ENCODE assay signal across 12 cellular contexts in genomic region chr1:90717356-90717664, GRCh38. TPM values are rescaled to one million over a fixed set of nuclear protein-coding genes. Genes with fewer than 3 reads are reported as not detected.
DNase-seq lines count a peak whose midpoint lies in the region; ATAC-seq, FAIRE-seq and TF ChIP-seq lines count a peak whose summit lies in the region.
"Had no signal": no experiment of that assay in that cellular context is flagged by ENCODE, and none has a peak within 500 bp of the region (broad histone marks: within the 10 kb centered on the region; RNA-seq: fewer than 3 reads in every experiment).

No MANE protein-coding gene starts in this region.

- H2BK20ac ChIP-seq in H1 (ENCODE audit: low read length), result no peak overlapping the region

- no peak overlapping the region for H4K91ac ChIP-seq in H1 (replicated peaks; ENCODE audit: insufficient read length, low read length)

- peak overlapping the region; percentile 58 to 66; a peak in 3 of 4 replicates for H3K4me2 ChIP-seq in H1 (ENCODE audit: insufficient read depth in 1 of 2, low read depth in 2 of 2, low read length in 2 of 2)
- H3K4me2 ChIP-seq: KMS-11 had no signal

- H3K4ac ChIP-seq in H1 (replicated peaks; ENCODE audit: insufficient read length, low read depth, low read length), result no peak overlapping the region

- H3K4me1 ChIP-seq in ES-I3 (ENCODE audit: insufficient read depth, low read length) (0 out of 2 replicates have a peak, but pooled peaks cover 5% of the 10 kb centered on the region), H1 (replicated peaks in 1 of 4; ENCODE audit: control insufficient read depth in 3 of 4, insufficient read depth in 4 of 4, low read length in 3 of 4) (peaks cover 13 to 41% (median 21%) of the 10 kb centered on the region in 4 experiments), psoas muscle (peaks cover 11% of the 10 kb centered on the region)
- peaks cover 8% of the 10 kb centered on the region for H3K4me1 ChIP-seq in effector memory CD4-positive, alpha-beta T cell (ENCODE audit: control insufficient read depth, insufficient read depth, low read length, poor library complexity, severe bottlenecking)

- peak overlapping the region; percentile 58 for H3K4me3 ChIP-seq in Jurkat, Clone E6-1 (ENCODE audit: low read length)
- H3K4me3 ChIP-seq in H1 (ENCODE audit: extremely low read depth in 1 of 4, insufficient read depth in 2 of 4, low read depth in 3 of 4, low read length in 4 of 4) (peak overlapping the region in 1 of 4 experiments; percentile 56; a peak in 2 of 8 replicates), psoas muscle (peak overlapping the region; percentile 59)
- no peak overlapping the region for H3K4me3 ChIP-seq in effector memory CD4-positive, alpha-beta T cell (ENCODE audit: insufficient read depth, low read depth, low read length, poor library complexity, severe bottlenecking)

- no peak for TF ChIP-seq RAD21 in H1 (IDR thresholded peaks at IDR 0.05 in 1 of 2, conservative IDR thresholded peaks at IDR 0.05 in 1 of 2; ENCODE audit: low read depth in 2 of 2, low read length in 2 of 2)

- peaks cover 8% of the 10 kb centered on the region; the same call in 1 of the 2 replicates for H3K23me2 ChIP-seq in H1 (ENCODE audit: low read depth, low read length)

- ATAC-seq in psoas muscle (no peak), HG02798 (IDR thresholded peaks at IDR 0.05; ENCODE audit: poor library complexity, unreplicated experiment) (no peak)

- POLR2A ChIA-PET in H1 (lab: Charles Lee; ENCODE audit: partially characterized antibody), result no interaction called here

- no peak overlapping the region for H2BK15ac ChIP-seq in H1 (ENCODE audit: low read length)

- no peaks in the 10 kb centered on the region for H3K79me1 ChIP-seq in H1 (ENCODE audit: low read depth, low read length)

- H3K18ac ChIP-seq in H1 (ENCODE audit: extremely low read depth, low read length), result no peak overlapping the region

- peak overlapping the region; percentile 23; the same call in 1 of the 2 replicates for H4K8ac ChIP-seq in H1 (ENCODE audit: extremely low read depth, insufficient read depth, low read length)

- no peak overlapping the region for H4K5ac ChIP-seq in H1 (ENCODE audit: insufficient read length, low read depth, low read length)

- no peak for TF ChIP-seq POLR2A in H1 (IDR thresholded peaks at IDR 0.05; ENCODE audit: control extremely low read depth in 1 of 2, low read depth in 2 of 2, low read length in 2 of 2)

- intact Hi-C loops in psoas muscle (cut with DNase I), result loop anchor here in 1 of 2 donors (10.0 kb wide), 2 partner anchors 137 to 247 kb away; no protein-coding TSS in a partner anchor

- peaks cover 14 to 26% of the 10 kb centered on the region in 2 experiments for H4K20me1 ChIP-seq in H1 (replicated peaks in 1 of 2; ENCODE audit: control insufficient read depth in 1 of 2, insufficient read depth in 2 of 2, low read length in 2 of 2)

- FAIRE-seq in H1 (lab: Jason Lieb, UNC), result no peak

- H3K27ac ChIP-seq in H1 (ENCODE audit: low read depth, low read length) (no peak overlapping the region), psoas muscle (no peak overlapping the region)
- no peak overlapping the region for H3K27ac ChIP-seq in effector memory CD4-positive, alpha-beta T cell (ENCODE audit: insufficient read depth, low read length, poor library complexity, severe bottlenecking)
- H3K27ac ChIP-seq: epithelial cell of prostate, KMS-11, VCaP had no signal

- H3K9me3 ChIP-seq in ES-I3 (ENCODE audit: control insufficient read depth, insufficient read depth, low read length), result no peaks in the 10 kb centered on the region
- no peaks in the 10 kb centered on the region for H3K9me3 ChIP-seq in H1 (ENCODE audit: insufficient read depth in 2 of 2, low read depth in 1 of 2, low read length in 1 of 2)
- H3K9me3 ChIP-seq in psoas muscle, result no peaks in the 10 kb centered on the region
- peaks cover 15% of the 10 kb centered on the region for H3K9me3 ChIP-seq in effector memory CD4-positive, alpha-beta T cell (ENCODE audit: control insufficient read depth, low read length)

- CTCF ChIA-PET in H1 (lab: Charles Lee; ENCODE audit: partially characterized antibody), result interaction anchor here (0.7 to 8.7 kb wide), 4 partner anchors 10 to 414 kb away, joined by 3 to 122 read pairs (median 3); no protein-coding TSS in a partner anchor

- H2BK120ac ChIP-seq in H1 (replicated peaks; ENCODE audit: low read depth, low read length), result no peak overlapping the region

- no peaks in the 10 kb centered on the region for H3K36me3 ChIP-seq in ES-I3 (ENCODE audit: insufficient read depth, low read length)
- H3K36me3 ChIP-seq in H1 (ENCODE audit: control insufficient read depth in 2 of 4, insufficient read depth in 4 of 4, low read length in 3 of 4), result peaks cover 0 to 3% (median 0%) of the 10 kb centered on the region in 4 experiments; a peak in 1 of 8 replicates
- no peaks in the 10 kb centered on the region for H3K36me3 ChIP-seq in psoas muscle (ENCODE audit: insufficient read depth in 1 of 2, low read depth in 1 of 2)
- H3K36me3 ChIP-seq in effector memory CD4-positive, alpha-beta T cell (ENCODE audit: control insufficient read depth, insufficient read depth, low read length), result no peaks in the 10 kb centered on the region

- DNase-seq in Jurkat, Clone E6-1 (ENCODE audit: low read depth, low spot score), result no peak
- DNase-seq in H1 (ENCODE audit: low read depth in 1 of 2, low spot score in 2 of 2) (no peak), psoas muscle (no peak), OCI-M1 (lab: John Stamatoyannopoulos, UW) (no peak)
- no peak for DNase-seq in effector memory CD4-positive, alpha-beta T cell
- DNase-seq: stimulated activated CD4-positive, alpha-beta T cell treated with anti-CD3 and anti-CD28 coated beads, Interleukin-1b, Interleukin-23, amount 100 ng/mL, for 48 hours had no signal

- no peak overlapping the region for H2AK5ac ChIP-seq in H1 (ENCODE audit: low read depth, low read length)

- H3K79me2 ChIP-seq in H1 (ENCODE audit: control insufficient read depth in 1 of 2, insufficient read depth in 2 of 2, low read length in 2 of 2), result no peaks in the 10 kb centered on the region

- H3K56ac ChIP-seq in H1 (replicated peaks; ENCODE audit: insufficient read length, low read depth, low read length), result no peak overlapping the region

- peaks cover 84 to 99% (median 96%) of the 10 kb centered on the region in 4 experiments for H3K27me3 ChIP-seq in H1 (replicated peaks in 1 of 4; ENCODE audit: control insufficient read depth in 3 of 4, extremely low read depth in 1 of 4, insufficient read depth in 3 of 4, low read length in 3 of 4)
- H3K27me3 ChIP-seq in psoas muscle (ENCODE audit: insufficient read depth in 3 of 3, low read length in 2 of 3), result peaks cover 2 to 97% (median 70%) of the 10 kb centered on the region in 3 donors
- peaks cover 90% of the 10 kb centered on the region for H3K27me3 ChIP-seq in effector memory CD4-positive, alpha-beta T cell (replicated peaks; ENCODE audit: control insufficient read depth, insufficient read depth, low read length, poor library complexity, severe bottlenecking)

- no peak overlapping the region for H3K14ac ChIP-seq in H1 (ENCODE audit: insufficient read length)

- TF ChIP-seq CTCF in H1 (IDR thresholded peaks at IDR 0.05; ENCODE audit: control extremely low read depth in 1 of 3, insufficient read depth in 1 of 3, low read depth in 1 of 3, low read length in 3 of 3), result no peak
- TF ChIP-seq CTCF in psoas muscle (IDR thresholded peaks at IDR 0.05), result no peak

- H2BK12ac ChIP-seq in H1 (ENCODE audit: low read depth, low read length), result no peak overlapping the region

- H2BK5ac ChIP-seq in H1 (ENCODE audit: low read depth, low read length), result no peak overlapping the region

- H3K9ac ChIP-seq in ES-I3 (ENCODE audit: low read depth, low read length) (peak overlapping the region; percentile 55; the same call in 1 of the 2 replicates), H1 (replicated peaks in 1 of 4; ENCODE audit: extremely low read depth in 1 of 4, low read depth in 3 of 4, low read length in 3 of 4) (no peak overlapping the region)
- H3K9ac ChIP-seq: KMS-11 had no signal

- no peak overlapping the region for H3K23ac ChIP-seq in H1 (ENCODE audit: insufficient read length)

- 2% methylated on average over 30 of the region's 37 CpGs; no CpG with 5 or more reads in 1 of the 2 experiments for WGBS in H1 (ENCODE audit: extremely low coverage in 1 of 2, insufficient coverage in 1 of 2, insufficient read length in 1 of 2, insufficient replicate concordance in 2 of 2, low coverage in 1 of 2, low lambda C conversion rate in 2 of 2, missing lambda C conversion rate in 1 of 2), 2 experiments
- WGBS in psoas muscle, 3 donors, result 5 to 8% (median 7%) methylated on average over 4 to 37 of the region's 37 CpGs

- no peak for TF ChIP-seq EP300 in H1 (IDR thresholded peaks at IDR 0.05; ENCODE audit: borderline replicate concordance in 1 of 2, low read depth in 2 of 2, low read length in 2 of 2)

- no peak overlapping the region for H2AFZ ChIP-seq in H1 (ENCODE audit: low read length)

TF ChIP-seq in H1, 55 proteins besides CTCF, POLR2A, EP300 and RAD21:
- TF ChIP-seq MAX (IDR thresholded peaks at IDR 0.05) (peak; percentile 97), RFX5 (IDR thresholded peaks at IDR 0.05; ENCODE audit: borderline replicate concordance, low read depth, low read length) (no peak), E2F6 (IDR thresholded peaks at IDR 0.05) (peak; percentile 96)

RNA-seq across cellular contexts. Expression of gene BARHL2, which starts 0.2 kb away (rescaled TPM):
- 8.0 TPM for polyA plus RNA-seq in Jurkat, Clone E6-1 (2012; ENCODE audit: insufficient read depth, insufficient read length)
- total RNA-seq in H1 (2021; fragmentation: NEBNext Ultra II Directional; extraction: Animal tissue kit (Norgen Biotek cat#: 25700)), result 0.15 TPM in 2 replicates
- polyA plus RNA-seq in H1 (2011; rRNA removed) (not detected in 2 replicates), psoas muscle (not detected)
- polyA plus RNA-seq in H1 (2011; cell fraction: cytosol; rRNA removed), result not detected
- polyA plus RNA-seq in H1 (2011; cell fraction: nucleus; rRNA removed), result not detected
- polyA plus RNA-seq in H1 (2012, experiment 1 of 2), result not detected in 4 replicates
- polyA plus RNA-seq in H1 (2012, experiment 2 of 2), result not detected
- polyA plus RNA-seq in H1 (2013, experiment 1 of 2), result 0.02 TPM
- polyA plus RNA-seq in H1 (2013, experiment 2 of 2), result 0.04 TPM
- not detected in 2 replicates for polyA minus RNA-seq in H1 (2011; rRNA and poly(A)+ RNA removed)
- polyA minus RNA-seq in H1 (2011; cell fraction: cytosol; rRNA and poly(A)+ RNA removed), result not detected
- not detected for polyA minus RNA-seq in H1 (2011; cell fraction: nucleus; rRNA and poly(A)+ RNA removed)
- total RNA-seq in psoas muscle, result not detected
- polyA plus RNA-seq: adipose tissue had no signal
